ENCODE assay signal across 21 cellular contexts in the genomic region with DNA sequence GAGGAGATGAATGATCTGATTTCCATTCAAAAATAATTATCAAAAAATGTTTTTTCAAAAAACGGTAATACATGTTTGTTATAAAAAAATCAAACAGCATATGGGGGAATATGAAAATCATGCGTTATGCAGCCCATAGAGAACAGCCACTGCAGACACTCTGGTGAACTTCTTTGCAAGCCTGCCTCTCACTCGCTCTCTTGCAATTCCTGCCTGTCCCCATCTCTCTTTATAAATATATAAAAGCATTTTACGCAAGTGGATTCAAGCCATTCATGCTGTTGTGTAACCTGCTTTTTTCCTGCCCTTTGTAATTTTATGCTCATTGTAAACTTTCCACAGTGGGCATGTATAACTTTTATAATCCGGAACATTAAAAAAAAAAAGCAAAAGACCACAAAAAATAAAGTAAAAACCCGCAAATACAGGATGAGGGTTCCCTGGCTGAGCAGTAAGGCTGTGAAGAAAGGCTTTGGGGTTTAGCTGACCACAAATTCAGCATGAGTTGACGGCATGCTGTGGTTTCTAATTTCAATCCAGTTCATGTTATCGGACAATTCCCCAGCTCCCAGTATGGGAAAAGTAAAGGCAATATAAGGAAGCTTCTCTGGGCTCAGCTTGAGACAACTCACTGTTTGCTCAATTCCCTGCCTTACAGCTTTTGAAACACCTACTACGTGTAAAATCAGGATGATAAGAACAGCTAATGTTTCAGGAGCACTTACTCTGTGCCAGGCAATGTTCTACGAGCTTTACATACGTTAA. TPM values are rescaled to one million over a fixed set of nuclear protein-coding genes. Genes with fewer than 3 reads are reported as not detected.
DNase-seq lines count a peak whose midpoint lies in the region; ATAC-seq and TF ChIP-seq lines count a peak whose summit lies in the region.
"Had no signal": no experiment of that assay in that cellular context is flagged by ENCODE, and none has a peak within 500 bp of the region (broad histone marks: within the 10 kb centered on the region; RNA-seq: fewer than 3 reads in every experiment).

No MANE protein-coding gene starts in this region.

- no peaks in the 10 kb centered on the region for H3K36me3 Mint-ChIP-seq in CD8-positive, alpha-beta T cell
- H3K36me3 Mint-ChIP-seq in activated naive CD8-positive, alpha-beta T cell treated with anti-CD3 and anti-CD28 coated beads, Interleukin-2, amount 10 ng/mL, durations not matched to agents 7 days and 5 days: no peaks in the 10 kb centered on the region
- H3K36me3 Mint-ChIP-seq in immature natural killer cell: no peaks in the 10 kb centered on the region

- POLR2A ChIA-PET in CD8-positive, alpha-beta T cell (lab: Charles Lee): no interaction called here
- POLR2A ChIA-PET in activated naive CD8-positive, alpha-beta T cell treated with anti-CD3 and anti-CD28 coated beads, Interleukin-2, amount 10 ng/mL, durations not matched to agents 7 days and 5 days (lab: Charles Lee): interaction anchor here (0.7 kb wide), 1 partner anchor 1021 kb away, joined by 3 read pairs; no protein-coding TSS in a partner anchor

- H3K4me3 Mint-ChIP-seq in CD8-positive, alpha-beta T cell: no peak overlapping the region
- no peak overlapping the region for H3K4me3 Mint-ChIP-seq in activated naive CD8-positive, alpha-beta T cell treated with anti-CD3 and anti-CD28 coated beads, Interleukin-2, amount 10 ng/mL, durations not matched to agents 7 days and 5 days
- H3K4me3 Mint-ChIP-seq in immature natural killer cell: peak overlapping the region in 1 of 5 donors; percentile 31
- H3K4me3 Mint-ChIP-seq: B cell had no signal

- CTCF ChIA-PET in CD8-positive, alpha-beta T cell (lab: Charles Lee): interaction anchor here (0.6 kb wide), 1 partner anchor 1276 kb away, joined by 5 read pairs; no protein-coding TSS in a partner anchor

- TF ChIP-seq CTCF in CD8-positive, alpha-beta T cell (IDR thresholded peaks at IDR 0.05): no peak

- H3K4me1 Mint-ChIP-seq in CD8-positive, alpha-beta T cell (ENCODE audit: low read depth): peaks cover 25% of the 10 kb centered on the region
- peaks cover 15% of the 10 kb centered on the region for H3K4me1 Mint-ChIP-seq in activated naive CD8-positive, alpha-beta T cell treated with anti-CD3 and anti-CD28 coated beads, Interleukin-2, amount 10 ng/mL, durations not matched to agents 7 days and 5 days
- peaks cover 15% of the 10 kb centered on the region in 2 donors for H3K4me1 Mint-ChIP-seq in immature natural killer cell
- H3K4me1 Mint-ChIP-seq: B cell had no signal

- H3K27ac Mint-ChIP-seq in CD8-positive, alpha-beta T cell: no peak overlapping the region
- no peak overlapping the region for H3K27ac Mint-ChIP-seq in activated naive CD8-positive, alpha-beta T cell treated with anti-CD3 and anti-CD28 coated beads, Interleukin-2, amount 10 ng/mL, durations not matched to agents 7 days and 5 days
- no peak overlapping the region for H3K27ac Mint-ChIP-seq in immature natural killer cell
- H3K27ac Mint-ChIP-seq: B cell, progenitor cell of endocrine pancreas had no signal

- peaks cover 42% of the 10 kb centered on the region for H3K27me3 ChIP-seq in CD8-positive, alpha-beta T cell (ENCODE audit: insufficient read depth, low read length)

- peak in 1 of 7 experiments; percentile 9 for DNase-seq in CD8-positive, alpha-beta T cell
- peak; percentile 88 for DNase-seq in Jurkat, Clone E6-1 (ENCODE audit: low read depth, low spot score)
- DNase-seq in activated naive CD8-positive, alpha-beta T cell treated with anti-CD3 and anti-CD28 coated beads, Interleukin-2, amount 10 ng/mL, durations not matched to agents 7 days and 5 days: no peak
- peak; percentile 11 to 19 (median 19) for DNase-seq in immature natural killer cell
- no peak for DNase-seq in DMS53 treated with DMSO at 0.1 percent for 48 hours (lab: John Stamatoyannopoulos, UW; ENCODE audit: unreplicated experiment)
- DNase-seq in NCI-H187 treated with DMSO at 0.1 percent for 48 hours (lab: John Stamatoyannopoulos, UW): no peak
- DNase-seq: amygdala; DMS 273 treated with DMSO at 0.1 percent for 48 hours; islet precursor cell; NCI-H1694 treated with DMSO at 0.1 percent for 48 hours; NCI-H446 treated with DMSO at 0.1 percent for 48 hours; NK-92 treated with Interleukin-12 subunit alpha and Interleukin-12 subunit beta, amount 100 ng/mL, for 24 hours; RPMI8226; stimulated activated CD4-positive, alpha-beta T cell treated with anti-CD3 and anti-CD28 coated beads, Interleukin-12 subunit alpha, Interleukin-12 subunit beta, amount 100 ng/mL, for 4 hours; SW 1271; tibial artery; WERI-Rb-1 had no signal

- no peaks in the 10 kb centered on the region for H3K36me3 ChIP-seq in CD8-positive, alpha-beta T cell (ENCODE audit: insufficient read depth, low read length)
- H3K36me3 ChIP-seq: tibial artery, WERI-Rb-1 had no signal

- no peaks in the 10 kb centered on the region for H3K9me3 Mint-ChIP-seq in CD8-positive, alpha-beta T cell
- H3K9me3 Mint-ChIP-seq in activated naive CD8-positive, alpha-beta T cell treated with anti-CD3 and anti-CD28 coated beads, Interleukin-2, amount 10 ng/mL, durations not matched to agents 7 days and 5 days: no peaks in the 10 kb centered on the region
- peaks cover 0 to 1% (median 0%) of the 10 kb centered on the region in 6 donors for H3K9me3 Mint-ChIP-seq in immature natural killer cell

- H3K4me3 ChIP-seq in CD8-positive, alpha-beta T cell (ENCODE audit: low read depth, low read length): no peak overlapping the region
- no peak overlapping the region for H3K4me3 ChIP-seq in Jurkat, Clone E6-1 (ENCODE audit: low read length)
- H3K4me3 ChIP-seq: tibial artery had no signal

- H3K9me3 ChIP-seq in CD8-positive, alpha-beta T cell (ENCODE audit: low read length): no peaks in the 10 kb centered on the region
- H3K9me3 ChIP-seq: tibial artery had no signal

- peak; percentile 46 for ATAC-seq in CD8-positive, alpha-beta T cell
- peak; percentile 58 for ATAC-seq in activated naive CD8-positive, alpha-beta T cell treated with anti-CD3 and anti-CD28 coated beads, Interleukin-2, amount 10 ng/mL, durations not matched to agents 7 days and 5 days (ENCODE audit: low read depth)
- no peak for ATAC-seq in HG02798 (IDR thresholded peaks at IDR 0.05; ENCODE audit: poor library complexity, unreplicated experiment)
- ATAC-seq in GM18502 (IDR thresholded peaks at IDR 0.05; ENCODE audit: poor library complexity, unreplicated experiment): no peak

- peaks cover 33% of the 10 kb centered on the region for H3K4me1 ChIP-seq in CD8-positive, alpha-beta T cell (ENCODE audit: insufficient read depth, low read length)
- H3K4me1 ChIP-seq: tibial artery had no signal

- peaks cover 65% of the 10 kb centered on the region for H3K27me3 Mint-ChIP-seq in CD8-positive, alpha-beta T cell (ENCODE audit: low read depth)
- H3K27me3 Mint-ChIP-seq in activated naive CD8-positive, alpha-beta T cell treated with anti-CD3 and anti-CD28 coated beads, Interleukin-2, amount 10 ng/mL, durations not matched to agents 7 days and 5 days: peaks cover 89% of the 10 kb centered on the region
- H3K27me3 Mint-ChIP-seq in immature natural killer cell (ENCODE audit: low read depth in 3 of 3): peaks cover 7 to 15% (median 15%) of the 10 kb centered on the region in 3 donors

- intact Hi-C loops in CD8-positive, alpha-beta T cell (cut with DNase I, micrococcal nuclease): no loop called here

- H3K27ac ChIP-seq in CD8-positive, alpha-beta T cell (ENCODE audit: low read depth, low read length): no peak overlapping the region
- H3K27ac ChIP-seq: tibial artery, WERI-Rb-1 had no signal

RNA-seq across cellular contexts. Expression of gene ZBTB40, which starts 52.8 kb away (rescaled TPM):
- 10 to 100 TPM; 20.9 to 21.3 TPM for total RNA-seq in CD8-positive, alpha-beta T cell
- 16.2 TPM for polyA plus RNA-seq in Jurkat, Clone E6-1 (2012; ENCODE audit: insufficient read depth, insufficient read length)
- 10 to 100 TPM; 26.5 to 30.2 TPM for total RNA-seq in activated naive CD8-positive, alpha-beta T cell treated with anti-CD3 and anti-CD28 coated beads, Interleukin-2, amount 10 ng/mL, durations not matched to agents 7 days and 5 days
- polyA plus RNA-seq in immature natural killer cell: 1 to 10 TPM in 2 of 3 donors, not detected in 1; 1.3 to 7.5 TPM

Comparison
In these comparisons a context has a peak if more than half of its experiments do, and no peak if none do; other contexts are left out.
1. ATAC-seq: peak in CD8-positive, alpha-beta T cell (single experiment) and activated naive CD8-positive, alpha-beta T cell treated with anti-CD3 and anti-CD28 coated beads, Interleukin-2, amount 10 ng/mL, durations not matched to agents 7 days and 5 days (single experiment); none in HG02798 (single experiment) and GM18502 (single experiment).
2. DNase-seq: peak in Jurkat, Clone E6-1 (single experiment) and immature natural killer cell (3 of 3); none in activated naive CD8-positive, alpha-beta T cell treated with anti-CD3 and anti-CD28 coated beads, Interleukin-2, amount 10 ng/mL, durations not matched to agents 7 days and 5 days (single experiment), DMS53 treated with DMSO at 0.1 percent for 48 hours (single experiment) and NCI-H187 treated with DMSO at 0.1 percent for 48 hours (single experiment).